20 cellular contexts compared by ENCODE assay signal in the genomic region with DNA sequence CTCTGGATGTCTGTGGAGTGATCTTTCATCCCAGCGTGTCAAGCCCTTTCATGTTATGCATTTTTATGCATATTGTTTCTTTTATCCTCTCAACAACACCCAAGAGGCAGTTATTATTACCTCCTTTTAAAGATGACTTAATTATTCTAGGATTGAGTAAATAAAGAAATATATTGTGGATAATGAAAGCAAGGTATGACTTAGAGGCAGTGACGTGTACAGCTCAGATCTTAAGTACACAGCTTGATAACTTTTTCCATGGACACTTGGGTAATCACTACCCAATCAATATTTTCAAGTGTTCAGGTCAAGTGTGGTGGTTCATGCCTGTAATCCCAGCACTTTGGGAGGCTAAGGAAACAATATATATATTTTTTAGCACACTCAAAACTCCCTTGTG. TPM values are rescaled to one million over a fixed set of nuclear protein-coding genes. Genes with fewer than 3 reads are reported as not detected.
DNase-seq lines count a peak whose midpoint lies in the region; ATAC-seq, FAIRE-seq and TF ChIP-seq lines count a peak whose summit lies in the region.
"Had no signal": no experiment of that assay in that cellular context is flagged by ENCODE, and none has a peak within 500 bp of the region (broad histone marks: within the 10 kb centered on the region; RNA-seq: fewer than 3 reads in every experiment).

No MANE protein-coding gene starts in this region.

- H2AFZ ChIP-seq in keratinocyte (ENCODE audit: control insufficient read depth, low read length) = peak overlapping the region; percentile 86

- H3K9me3 Mint-ChIP-seq in activated T-cell treated with anti-CD3 and anti-CD28 coated beads, Interleukin-2, amount 50 U/mL, for 24 hours = peaks cover 1% of the 10 kb centered on the region
- H3K9me3 Mint-ChIP-seq in activated T-helper 17 cell treated with anti-CD3 and anti-CD28 coated beads, Interleukin-2, amount 50 U/mL, for 72 hours = peaks cover 4% of the 10 kb centered on the region
- H3K9me3 Mint-ChIP-seq: HFFc6 had no signal

- H4K20me1 ChIP-seq in keratinocyte (ENCODE audit: control insufficient read depth, extremely low read depth, insufficient read depth, low read length) = no peaks in the 10 kb centered on the region

- no peak for TF ChIP-seq CTCF in keratinocyte (optimal IDR thresholded peaks at IDR 0.05 in 1 of 3, IDR thresholded peaks at IDR 0.05 in 1 of 3, conservative IDR thresholded peaks at IDR 0.05 in 1 of 3; ENCODE audit: extremely low read depth in 1 of 3, insufficient read depth in 2 of 3, low read length in 3 of 3)
- no peak for TF ChIP-seq CTCF in left ventricle myocardium inferior (IDR thresholded peaks at IDR 0.05; ENCODE audit: borderline replicate concordance)

- no peaks in the 10 kb centered on the region for H3K79me2 ChIP-seq in keratinocyte (ENCODE audit: control insufficient read depth, insufficient read depth, low read length)

- no peaks in the 10 kb centered on the region for H3K36me3 Mint-ChIP-seq in activated T-cell treated with anti-CD3 and anti-CD28 coated beads, Interleukin-2, amount 50 U/mL, for 24 hours (ENCODE audit: low read depth)
- H3K36me3 Mint-ChIP-seq in activated T-helper 17 cell treated with anti-CD3 and anti-CD28 coated beads, Interleukin-2, amount 50 U/mL, for 72 hours (ENCODE audit: low read depth) = no peaks in the 10 kb centered on the region
- H3K36me3 Mint-ChIP-seq: CD14-positive monocyte, IgD-negative memory B cell had no signal

- H3K4me1 Mint-ChIP-seq in activated T-cell treated with anti-CD3 and anti-CD28 coated beads, Interleukin-2, amount 50 U/mL, for 24 hours (ENCODE audit: low read depth) = peaks cover 23% of the 10 kb centered on the region
- H3K4me1 Mint-ChIP-seq in activated T-helper 17 cell treated with anti-CD3 and anti-CD28 coated beads, Interleukin-2, amount 50 U/mL, for 72 hours = peaks cover 12% of the 10 kb centered on the region

- no peaks in the 10 kb centered on the region for H3K27me3 Mint-ChIP-seq in activated T-cell treated with anti-CD3 and anti-CD28 coated beads, Interleukin-2, amount 50 U/mL, for 24 hours
- peaks cover 3% of the 10 kb centered on the region for H3K27me3 Mint-ChIP-seq in activated T-helper 17 cell treated with anti-CD3 and anti-CD28 coated beads, Interleukin-2, amount 50 U/mL, for 72 hours

- H3K4me2 ChIP-seq in keratinocyte (ENCODE audit: control insufficient read depth, extremely low read depth, insufficient read depth, low read depth, low read length) = peak overlapping the region; percentile 42

- no peak for DNase-seq in activated T-cell treated with anti-CD3 and anti-CD28 coated beads, Interleukin-2, amount 50 U/mL, for 24 hours
- no peak for DNase-seq in activated T-cell treated with anti-CD3 and anti-CD28 coated beads, Interleukin-2, amount 50 U/mL, for 1 hour
- no peak for DNase-seq in keratinocyte (ENCODE audit: low read depth, low spot score)
- no peak for DNase-seq in left ventricle myocardium inferior
- no peak for DNase-seq in putamen (ENCODE audit: low spot score)
- DNase-seq: COR-L47, DMS153, HFFc6, NCI-H1105 treated with DMSO at 0.1 percent for 48 hours, NCI-H187, NCI-H226, NCI-H524 treated with DMSO at 0.1 percent for 48 hours had no signal

- peak; percentile 15 for ATAC-seq in GM21723 (IDR thresholded peaks at IDR 0.05; ENCODE audit: unreplicated experiment)
- peak; percentile 66 for ATAC-seq in activated T-helper 17 cell treated with anti-CD3 and anti-CD28 coated beads, Interleukin-2, amount 50 U/mL, for 72 hours (replicated peaks)

- no peaks in the 10 kb centered on the region for H3K27me3 ChIP-seq in keratinocyte (ENCODE audit: control insufficient read depth, extremely low read depth, insufficient read depth, low read length)
- H3K27me3 ChIP-seq in left ventricle myocardium inferior (ENCODE audit: low read depth) = no peaks in the 10 kb centered on the region

- no peak overlapping the region for H3K4me3 Mint-ChIP-seq in activated T-cell treated with anti-CD3 and anti-CD28 coated beads, Interleukin-2, amount 50 U/mL, for 24 hours
- H3K4me3 Mint-ChIP-seq in activated T-helper 17 cell treated with anti-CD3 and anti-CD28 coated beads, Interleukin-2, amount 50 U/mL, for 72 hours = peak overlapping the region; percentile 59
- H3K4me3 Mint-ChIP-seq: CD14-positive monocyte, HFFc6 had no signal

- no peak overlapping the region for H3K9ac ChIP-seq in keratinocyte (ENCODE audit: control insufficient read depth, extremely low read depth, insufficient read depth, low read length)

- H3K4me1 ChIP-seq in keratinocyte (ENCODE audit: control insufficient read depth, extremely low read depth, insufficient read depth, low read length) (peaks cover 15% of the 10 kb centered on the region), left ventricle myocardium inferior (peaks cover 5% of the 10 kb centered on the region)

- no peaks in the 10 kb centered on the region for H3K9me3 ChIP-seq in keratinocyte (ENCODE audit: control insufficient read depth, low read depth, low read length)
- no peaks in the 10 kb centered on the region for H3K9me3 ChIP-seq in left ventricle myocardium inferior (replicated peaks)

- H3K36me3 ChIP-seq in keratinocyte (ENCODE audit: control insufficient read depth in 2 of 2, extremely low read depth in 1 of 2, insufficient read depth in 2 of 2, low read length in 2 of 2) (no peaks in the 10 kb centered on the region), left ventricle myocardium inferior (no peaks in the 10 kb centered on the region)

- H3K27ac Mint-ChIP-seq in activated T-cell treated with anti-CD3 and anti-CD28 coated beads, Interleukin-2, amount 50 U/mL, for 24 hours = peak overlapping the region; percentile 80
- peak overlapping the region; percentile 87 for H3K27ac Mint-ChIP-seq in activated T-helper 17 cell treated with anti-CD3 and anti-CD28 coated beads, Interleukin-2, amount 50 U/mL, for 72 hours
- H3K27ac Mint-ChIP-seq: CD14-positive monocyte, HFFc6 had no signal

- H3K27ac ChIP-seq in keratinocyte (ENCODE audit: control insufficient read depth, insufficient read depth, low read length) = no peak overlapping the region
- H3K27ac ChIP-seq in left ventricle myocardium inferior (replicated peaks) = no peak overlapping the region
- H3K27ac ChIP-seq: HL-60 had no signal

- dilution Hi-C loops in keratinocyte (cut with MboI; ENCODE audit: extremely low pct_ligation_motif_present, low sequenced_read_pairs) = no loop called here

- no peaks in the 10 kb centered on the region for H3K9me1 ChIP-seq in keratinocyte (ENCODE audit: control insufficient read depth, extremely low read depth, insufficient read depth, low read length)

- no peak overlapping the region for H3K4me3 ChIP-seq in keratinocyte (ENCODE audit: control insufficient read depth in 2 of 3, extremely low read depth in 1 of 3, insufficient read depth in 2 of 3, low read depth in 1 of 3, low read length in 3 of 3)
- no peak overlapping the region for H3K4me3 ChIP-seq in left ventricle myocardium inferior

- FAIRE-seq in keratinocyte (lab: Jason Lieb, UNC) = no peak
- FAIRE-seq: H54, HTR-8/SVneo had no signal

- intact Hi-C loops in left ventricle myocardium inferior (cut with micrococcal nuclease) = no loop called here

RNA-seq across cellular contexts. Expression of gene HOPX, which starts 42.7 kb away (rescaled TPM):
- 100 to 1,000 TPM in 1 of 2 donors, 10 to 100 TPM in 1; 53.6 to 118 TPM for total RNA-seq in activated T-helper 17 cell treated with anti-CD3 and anti-CD28 coated beads, Interleukin-2, amount 50 U/mL, for 72 hours
- 5.4 to 8.5 TPM (median 6.2 TPM) in 3 replicates for polyA plus RNA-seq in keratinocyte
- polyA plus RNA-seq in keratinocyte (2011; ENCODE audit: low read depth) = 148 TPM
- 4.1 and 10.2 TPM in 2 replicates for polyA plus RNA-seq in keratinocyte (2011; cell fraction: cytosol; rRNA removed)
- 4.6 and 5.3 TPM in 2 replicates for polyA plus RNA-seq in keratinocyte (2011; cell fraction: nucleus; rRNA removed)
- 5.4 and 676 TPM in 2 replicates for polyA plus RNA-seq in keratinocyte (2012; ENCODE audit: low replicate concordance)
- polyA minus RNA-seq in keratinocyte = 0.98 to 4.6 TPM (median 2.5 TPM) in 3 replicates
- 2.1 TPM for polyA minus RNA-seq in keratinocyte (2011; cell fraction: cytosol; rRNA and poly(A)+ RNA removed)
- 4.9 and 5.7 TPM in 2 replicates for polyA minus RNA-seq in keratinocyte (2011; cell fraction: nucleus; rRNA and poly(A)+ RNA removed)
- total RNA-seq in left ventricle myocardium inferior = 21.3 TPM
- total RNA-seq: A673, HFFc6 had no signal
